ENCODE assay signal across 21 cellular contexts in the genomic region with DNA sequence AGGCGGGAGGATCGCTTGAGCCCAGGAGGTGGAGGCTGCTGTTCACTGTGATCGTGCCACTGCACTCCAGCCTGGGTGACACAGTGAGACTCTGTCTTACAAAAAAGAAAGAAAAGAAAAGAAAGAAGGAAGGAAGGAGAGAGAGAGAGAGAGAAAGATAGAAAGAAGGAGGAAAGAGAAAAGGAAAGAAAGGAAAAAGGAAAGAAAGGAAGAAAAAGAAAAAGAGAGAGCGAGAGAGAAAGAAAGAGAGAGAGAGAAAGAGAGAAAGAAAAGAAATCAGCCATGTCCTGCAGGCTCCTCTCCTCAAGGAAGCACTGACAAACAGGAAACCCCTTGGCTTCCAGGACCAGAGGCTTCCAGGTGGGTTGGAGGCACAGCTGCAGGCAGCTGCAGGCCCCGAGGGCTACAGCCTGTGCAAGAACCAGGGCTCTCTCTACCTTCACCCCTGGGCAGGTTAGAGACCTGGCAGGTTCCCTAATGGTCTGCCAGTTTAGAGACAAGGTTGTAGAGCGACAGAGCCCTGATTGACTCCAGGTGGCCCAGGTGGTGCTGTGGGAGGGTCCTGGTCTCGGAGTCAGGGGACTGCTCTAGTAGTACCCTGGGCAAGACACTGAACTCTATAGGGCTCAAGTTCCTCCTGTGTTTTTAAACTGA. TPM values are rescaled to one million over a fixed set of nuclear protein-coding genes. Genes with fewer than 3 reads are reported as not detected.
DNase-seq lines count a peak whose midpoint lies in the region; ATAC-seq, FAIRE-seq and TF ChIP-seq lines count a peak whose summit lies in the region.
"Had no signal": no experiment of that assay in that cellular context is flagged by ENCODE, and none has a peak within 500 bp of the region (broad histone marks: within the 10 kb centered on the region; RNA-seq: fewer than 3 reads in every experiment).

No MANE protein-coding gene starts in this region.

- H3K4me2 ChIP-seq in HepG2 (ENCODE audit: low read depth, low read length) = no peak overlapping the region

- H3K27ac Mint-ChIP-seq in T-cell = peak overlapping the region; percentile 21 to 70
- H3K27ac Mint-ChIP-seq: activated CD4-positive, alpha-beta memory T cell treated with anti-CD3 and anti-CD28 coated beads, Interleukin-2, amount 10 ng/mL, durations not matched to agents 7 days and 5 days had no signal

- H4K20me1 ChIP-seq in HepG2 (ENCODE audit: insufficient read depth, low read length) = no peaks in the 10 kb centered on the region

- no peaks in the 10 kb centered on the region for H3K27me3 Mint-ChIP-seq in T-cell

- TF ChIP-seq EP300 in HepG2 (IDR thresholded peaks at IDR 0.05; ENCODE audit: low read depth in 2 of 2, low read length in 2 of 2) (no peak), HepG2 (CRISPR knock-in tag; IDR thresholded peaks at IDR 0.05; ENCODE audit: borderline replicate concordance) (no peak), upper lobe of left lung (IDR thresholded peaks at IDR 0.05) (no peak)

- no peaks in the 10 kb centered on the region for H3K9me3 Mint-ChIP-seq in T-cell
- H3K9me3 Mint-ChIP-seq: activated CD4-positive, alpha-beta memory T cell treated with anti-CD3 and anti-CD28 coated beads, Interleukin-2, amount 10 ng/mL, durations not matched to agents 7 days and 5 days had no signal

- H3K27ac ChIP-seq in HepG2 (ENCODE audit: extremely low read length, insufficient read depth, low read length) = no peak overlapping the region
- H3K27ac ChIP-seq in upper lobe of left lung = peak overlapping the region; percentile 36 to 92 (median 82)
- H3K27ac ChIP-seq: GM23248 had no signal

- H3K79me2 ChIP-seq in HepG2 (ENCODE audit: insufficient read depth, low read length) = no peaks in the 10 kb centered on the region

- peaks cover 32% of the 10 kb centered on the region for H3K4me1 ChIP-seq in HepG2 (ENCODE audit: insufficient read depth, low read length)
- H3K4me1 ChIP-seq in upper lobe of left lung = peaks cover 77 to 98% (median 89%) of the 10 kb centered on the region in 4 donors

- CTCF ChIA-PET in T-cell (lab: Charles Lee) = interaction anchor here in 1 of 2 donors (0.7 kb wide), 1 partner anchor 98 kb away, joined by 3 read pairs; no protein-coding TSS in a partner anchor
- CTCF ChIA-PET in HepG2 (lab: Yijun Ruan, JAX; ENCODE audit: low intra/inter-chr PET ratio, low total read pairs) = no interaction called here

- DNase-seq in Right ventricle myocardium superior (peak; percentile 26), left cardiac atrium (no peak), T-cell (no peak), HepG2 (ENCODE audit: low spot score) (no peak), upper lobe of left lung (no peak), AG08396 (ENCODE audit: low spot score) (no peak), HuH-7 (ENCODE audit: low spot score) (no peak)
- DNase-seq: ACHN; activated CD4-positive, alpha-beta memory T cell treated with anti-CD3 and anti-CD28 coated beads, Interleukin-2, amount 10 ng/mL, durations not matched to agents 7 days and 5 days; adrenal gland; GM23248; KBM-7; midbrain; NCI-H187 treated with DMSO at 0.1 percent for 48 hours; NCI-H446 treated with DMSO at 0.1 percent for 48 hours; stimulated activated naive CD4-positive, alpha-beta T cell; T-helper 1 cell; transverse colon had no signal

- no peaks in the 10 kb centered on the region for H3K9me3 ChIP-seq in HepG2 (ENCODE audit: low read length)
- H3K9me3 ChIP-seq in upper lobe of left lung = no peaks in the 10 kb centered on the region
- H3K9me3 ChIP-seq: adrenal gland, transverse colon had no signal

- no peak for ATAC-seq in Right ventricle myocardium superior (ENCODE audit: poor library complexity)
- ATAC-seq in left cardiac atrium = no peak
- ATAC-seq in T-cell (replicated peaks in 1 of 4) = no peak
- peak; percentile 60 for ATAC-seq in HepG2
- no peak for ATAC-seq in upper lobe of left lung (ENCODE audit: low FRiP score in 2 of 2)
- no peak for ATAC-seq in HG03439 (IDR thresholded peaks at IDR 0.05; ENCODE audit: unreplicated experiment)

- BruUV-seq in HepG2 (replicated peaks; lab: Mats Ljungman, UMichigan) = no TSS peak

- H3K4me1 Mint-ChIP-seq in T-cell = peaks cover 8 to 22% (median 9%) of the 10 kb centered on the region in 3 donors
- H3K4me1 Mint-ChIP-seq: activated CD4-positive, alpha-beta memory T cell treated with anti-CD3 and anti-CD28 coated beads, Interleukin-2, amount 10 ng/mL, durations not matched to agents 7 days and 5 days had no signal

- H3K27me3 ChIP-seq in HepG2 (ENCODE audit: control insufficient read depth in 1 of 2, insufficient read depth in 2 of 2, low read length in 2 of 2) (no peaks in the 10 kb centered on the region; a peak in 1 of 5 replicates), upper lobe of left lung (no peaks in the 10 kb centered on the region)
- H3K27me3 ChIP-seq: adrenal gland, transverse colon had no signal

- WGBS in HepG2 (ENCODE audit: low lambda C conversion rate) = 86% methylated on average over 6 of the region's 7 CpGs
- WGBS in upper lobe of left lung, 2 donors = 74 to 79% methylated on average over 5 to 7 of the region's 7 CpGs

- FAIRE-seq in HepG2 (lab: Jason Lieb, UNC) = no peak
- FAIRE-seq: GM18507, keratinocyte had no signal

- H3K4me3 Mint-ChIP-seq in T-cell = no peak overlapping the region
- H3K4me3 Mint-ChIP-seq: activated CD4-positive, alpha-beta memory T cell treated with anti-CD3 and anti-CD28 coated beads, Interleukin-2, amount 10 ng/mL, durations not matched to agents 7 days and 5 days had no signal

- in situ Hi-C loops in HepG2 (cut with HindIII; ENCODE audit: extremely low pct_ligation_motif_present, low pct_unique_long_range_greater_than_20kb) = no loop called here

- no peaks in the 10 kb centered on the region for H3K36me3 ChIP-seq in HepG2 (replicated peaks in 1 of 2; ENCODE audit: control insufficient read depth in 1 of 2, insufficient read depth in 2 of 2, low read length in 2 of 2)
- peaks cover 0 to 40% (median 8%) of the 10 kb centered on the region in 4 donors for H3K36me3 ChIP-seq in upper lobe of left lung
- H3K36me3 ChIP-seq: adrenal gland, transverse colon had no signal

- intact Hi-C loops in Right ventricle myocardium superior (cut with DNase I) (no loop called here), left cardiac atrium (cut with DNase I) (no loop called here), HepG2 (cut with micrococcal nuclease; ENCODE audit: unreplicated experiment) (no loop called here)

- H3K36me3 Mint-ChIP-seq in T-cell = no peaks in the 10 kb centered on the region

- no peak overlapping the region for H3K9ac ChIP-seq in HepG2 (ENCODE audit: insufficient read depth, low read depth, low read length)
- H3K9ac ChIP-seq: GM23248 had no signal

- POLR2A ChIA-PET in T-cell (lab: Charles Lee) (interaction anchor here in 1 of 2 donors (0.6 kb wide), 1 partner anchor 41 kb away, joined by 4 read pairs; no protein-coding TSS in a partner anchor), HepG2 (lab: Yijun Ruan, JAX) (no interaction called here)

- no peak for TF ChIP-seq CTCF in HepG2 (CRISPR knock-in tag; IDR thresholded peaks at IDR 0.05)
- no peak for TF ChIP-seq CTCF in upper lobe of left lung (IDR thresholded peaks at IDR 0.05)

- no peak overlapping the region for H2AFZ ChIP-seq in HepG2 (ENCODE audit: low read length)
- H2AFZ ChIP-seq: GM23248 had no signal

- no peak overlapping the region for H3K4me3 ChIP-seq in HepG2 (replicated peaks in 1 of 3; ENCODE audit: insufficient read depth in 1 of 3, low read depth in 2 of 3, low read length in 3 of 3)
- H3K4me3 ChIP-seq in upper lobe of left lung = no peak overlapping the region
- H3K4me3 ChIP-seq: adrenal gland, GM23248, transverse colon had no signal

- TF ChIP-seq RAD21 in HepG2 (CRISPR knock-in tag; IDR thresholded peaks at IDR 0.05) = no peak

- TF ChIP-seq POLR2A in HepG2 (IDR thresholded peaks at IDR 0.05; ENCODE audit: insufficient read depth in 1 of 2, low read depth in 2 of 2, low read length in 2 of 2) (no peak), upper lobe of left lung (IDR thresholded peaks at IDR 0.05) (no peak)

TF ChIP-seq in HepG2, 621 proteins besides CTCF, POLR2A, EP300 and RAD21:
- TF ChIP-seq ZNF232 (CRISPR knock-in tag; IDR thresholded peaks at IDR 0.05; ENCODE audit: borderline replicate concordance) (no peak), NBN (conservative IDR thresholded peaks at IDR 0.05) (peak; percentile 85; the same call in 1 of the 2 replicates), TCF12 (IDR thresholded peaks at IDR 0.05) (no peak), TCF12 (CRISPR knock-in tag; IDR thresholded peaks at IDR 0.05) (no peak)

RNA-seq across cellular contexts. Expression of gene PECAM1, which starts 53.8 kb away (rescaled TPM):
- total RNA-seq in Right ventricle myocardium superior (89.9 TPM), left cardiac atrium (100 to 1,000 TPM; 147 to 297 TPM), T-cell (10 to 100 TPM; 20.9 to 69.3 (median 57.1) TPM), HepG2 (2016; rRNA removed; fragmentation: Illumina TruSeq; extraction: Trizol) (0.24 and 0.90 TPM in 2 replicates), upper lobe of left lung (100 to 1,000 TPM; 142 to 635 (median 351) TPM)
- total RNA-seq in HepG2 (2016; cell fraction: cytosol; rRNA removed; fragmentation: Illumina TruSeq; extraction: Trizol; ENCODE audit: low read depth) = 0.20 and 0.35 TPM in 2 replicates
- total RNA-seq in HepG2 (2016; cell fraction: insoluble cytoplasmic fraction; rRNA removed; fragmentation: Illumina TruSeq; extraction: Trizol) = 0.76 and 0.86 TPM in 2 replicates
- total RNA-seq in HepG2 (2016; cell fraction: membrane; rRNA removed; fragmentation: Illumina TruSeq; extraction: Trizol) = 0.17 and 0.31 TPM in 2 replicates
- 0.34 and 1.1 TPM in 2 replicates for total RNA-seq in HepG2 (2016; cell fraction: nucleus; rRNA removed; fragmentation: Illumina TruSeq; extraction: Trizol)
- 2.5 and 4.1 TPM in 2 replicates for polyA plus RNA-seq in HepG2 (2011; rRNA removed)
- polyA plus RNA-seq in HepG2 (2011; cell fraction: cytosol; rRNA removed) = 2.7 and 2.9 TPM in 2 replicates
- polyA plus RNA-seq in HepG2 (2011; cell fraction: nucleus; rRNA removed) = 0.26 and 1.3 TPM in 2 replicates
- polyA plus RNA-seq in HepG2 (2012) = 1.8 and 2.5 TPM in 2 replicates
- polyA plus RNA-seq in HepG2 (2016; cell fraction: cytosol; fragmentation: Illumina TruSeq; extraction: Trizol; ENCODE audit: low read depth) = 0.02 and 0.08 TPM in 2 replicates
- polyA plus RNA-seq in HepG2 (2016; cell fraction: insoluble cytoplasmic fraction; fragmentation: Illumina TruSeq; extraction: Trizol; ENCODE audit: low read depth) = 0.19 and 0.47 TPM in 2 replicates
- polyA plus RNA-seq in HepG2 (2016; cell fraction: membrane; fragmentation: Illumina TruSeq; extraction: Trizol; ENCODE audit: low read depth) = 0.17 and 0.31 TPM in 2 replicates
- 0.15 and 0.64 TPM in 2 replicates for polyA plus RNA-seq in HepG2 (2016; cell fraction: nucleus; fragmentation: Illumina TruSeq; extraction: Trizol; ENCODE audit: insufficient read depth, low read depth)
- polyA minus RNA-seq in HepG2 (2011; rRNA and poly(A)+ RNA removed; ENCODE audit: low replicate concordance) = 0.70 and 13.4 TPM in 2 replicates
- 3.4 and 6.4 TPM in 2 replicates for polyA minus RNA-seq in HepG2 (2011; cell fraction: cytosol; rRNA and poly(A)+ RNA removed)
- 0.77 and 1.4 TPM in 2 replicates for polyA minus RNA-seq in HepG2 (2011; cell fraction: nucleus; rRNA and poly(A)+ RNA removed)
- total RNA-seq: GM23248 had no signal

Comparison
In these comparisons a context has a peak if more than half of its experiments do, and no peak if none do; other contexts are left out.
1. RNA of gene PECAM1, which starts 53.8 kb away (total RNA-seq): 142 to 635 TPM in upper lobe of left lung, 147 to 297 TPM in left cardiac atrium, 89.9 TPM in Right ventricle myocardium superior (single experiment) and 20.9 to 69.3 TPM in T-cell; 0.17 to 1.1 TPM in HepG2; every median in the first group is over 10 times any median in the second.